Comparison of ENCODE assay signal across 8 cellular contexts in genomic region chr5:107672212-107673105, GRCh38. TPM values are rescaled to one million over a fixed set of nuclear protein-coding genes. Genes with fewer than 3 reads are reported as not detected.
A peak's percentile ranks its signal among the peaks of the same experiment; 100 is the strongest.
DNase-seq lines count a peak whose midpoint lies in the region; ATAC-seq and TF ChIP-seq lines count a peak whose summit lies in the region.

No MANE protein-coding gene starts in this region.

- peak overlapping the region; percentile 58 for H3K4me3 ChIP-seq in MM.1S (ENCODE audit: low read length)
- H3K4me3 ChIP-seq in sigmoid colon, result peak overlapping the region; percentile 47 to 68 (median 66)

- TF ChIP-seq CTCF in MM.1S (IDR thresholded peaks at IDR 0.05; ENCODE audit: low read length) (no peak), sigmoid colon (IDR thresholded peaks at IDR 0.05) (no peak)

- H3K27me3 ChIP-seq in MM.1S (replicated peaks; ENCODE audit: insufficient read depth, low read length), result no peaks in the 10 kb centered on the region
- peaks cover 0 to 23% (median 0%) of the 10 kb centered on the region in 3 donors for H3K27me3 ChIP-seq in sigmoid colon

- intact Hi-C loops in sigmoid colon (cut with DNase I), result loop anchor here (5.0 kb wide), 2 partner anchors 100 to 310 kb away; no protein-coding TSS in a partner anchor

- no peak for ATAC-seq in GM18909 (IDR thresholded peaks at IDR 0.05; ENCODE audit: poor library complexity, unreplicated experiment)

- peaks cover 15% of the 10 kb centered on the region for H3F3A ChIP-seq in MM.1S (ENCODE audit: insufficient read depth, low read length)

- peak overlapping the region; percentile 95 for H3K4me2 ChIP-seq in MM.1S (ENCODE audit: low read depth, low read length)

- H3K36me3 ChIP-seq in MM.1S (replicated peaks; ENCODE audit: insufficient read depth, low read length), result no peaks in the 10 kb centered on the region
- H3K36me3 ChIP-seq in sigmoid colon, result no peaks in the 10 kb centered on the region

- WGBS in sigmoid colon, 2 donors, result 1% methylated on average over 66 of the region's 66 CpGs

- H3K79me2 ChIP-seq in MM.1S (ENCODE audit: low read length), result no peaks in the 10 kb centered on the region

- TF ChIP-seq EP300 in sigmoid colon (IDR thresholded peaks at IDR 0.05), result no peak

- H3K4me1 ChIP-seq in MM.1S (ENCODE audit: low read length) (no peaks in the 10 kb centered on the region), sigmoid colon (peaks cover 0 to 30% (median 24%) of the 10 kb centered on the region in 4 donors)

- H4K20me1 ChIP-seq in MM.1S (ENCODE audit: insufficient read depth, low read length), result no peaks in the 10 kb centered on the region

- TF ChIP-seq POLR2A in sigmoid colon (IDR thresholded peaks at IDR 0.05), result no peak

- H3K27ac ChIP-seq in MM.1S (ENCODE audit: low read length) (no peak overlapping the region), sigmoid colon (peak overlapping the region; percentile 59 to 79 (median 74))

- peak overlapping the region; percentile 27; the same call in 1 of the 2 replicates for H3K9ac ChIP-seq in MM.1S (ENCODE audit: low read length)

- peak; percentile 18 for DNase-seq in NK-92 treated with Interleukin-12 subunit alpha and Interleukin-12 subunit beta, amount 100 ng/mL, for 24 hours (lab: John Stamatoyannopoulos, UW)
- DNase-seq in NK-92 (lab: John Stamatoyannopoulos, UW; ENCODE audit: unreplicated experiment) (no peak), MM.1S (peak; percentile 44), SHP77 treated with DMSO at 0.1 percent for 48 hours (lab: John Stamatoyannopoulos, UW) (peak; percentile 97), cerebellar cortex (ENCODE audit: low spot score) (peak; percentile 82), iPS-NIHi7 (ENCODE audit: extremely low spot score) (peak; percentile 87), sigmoid colon (peak; percentile 93)

- no peaks in the 10 kb centered on the region for H3K9me2 ChIP-seq in MM.1S (replicated peaks; ENCODE audit: insufficient read depth, low read length)

- H3K9me3 ChIP-seq in MM.1S (replicated peaks; ENCODE audit: insufficient read depth, low read length) (no peaks in the 10 kb centered on the region), sigmoid colon (no peaks in the 10 kb centered on the region)

- H2AFZ ChIP-seq in MM.1S (ENCODE audit: low read length), result peak overlapping the region; percentile 89

RNA-seq across cellular contexts. Expression of gene EFNA5, which starts 1.7 kb away (rescaled TPM):
- 10 to 100 TPM in 1 of 4 donors, 1 to 10 TPM in 3; 6.8 to 10.8 (median 9.6) TPM for total RNA-seq in sigmoid colon
- polyA plus RNA-seq in sigmoid colon, result 1 to 10 TPM in 2 of 3 donors, under 1 TPM in 1; 0.60 to 4.4 (median 1.4) TPM
